ENCODE assay signal across 1 cellular context in the genomic region with DNA sequence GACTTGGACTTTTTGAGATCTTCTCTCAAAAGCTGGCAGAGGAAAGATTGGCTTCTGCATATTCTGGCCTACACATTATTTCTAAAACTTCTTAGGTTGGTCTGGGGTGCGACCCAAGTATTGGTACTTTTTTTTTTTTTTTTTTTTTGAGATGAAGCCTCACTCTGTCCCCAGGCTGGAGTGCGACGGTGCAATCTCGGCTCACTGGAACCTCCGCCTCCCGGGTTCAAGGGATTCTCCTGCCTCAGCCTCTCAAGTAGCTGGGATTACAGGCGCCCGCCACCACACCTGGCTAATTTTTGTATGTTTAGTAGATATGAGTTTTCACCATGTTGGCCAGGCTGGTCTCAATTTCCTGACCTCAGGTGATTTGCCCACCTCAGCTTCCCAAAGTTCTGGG. TPM values are rescaled to one million over a fixed set of nuclear protein-coding genes. Genes with fewer than 3 reads are reported as not detected.
"Had no signal": no experiment of that assay in that cellular context is flagged by ENCODE, and none has a peak within 500 bp of the region (broad histone marks: within the 10 kb centered on the region; RNA-seq: fewer than 3 reads in every experiment).

No MANE protein-coding gene starts in this region.

RNA-seq across cellular contexts. Expression of a gene that starts 50.0 kb away (rescaled TPM):
- total RNA-seq: G401 had no signal
